14 cellular contexts compared by ENCODE assay signal in the genomic region with DNA sequence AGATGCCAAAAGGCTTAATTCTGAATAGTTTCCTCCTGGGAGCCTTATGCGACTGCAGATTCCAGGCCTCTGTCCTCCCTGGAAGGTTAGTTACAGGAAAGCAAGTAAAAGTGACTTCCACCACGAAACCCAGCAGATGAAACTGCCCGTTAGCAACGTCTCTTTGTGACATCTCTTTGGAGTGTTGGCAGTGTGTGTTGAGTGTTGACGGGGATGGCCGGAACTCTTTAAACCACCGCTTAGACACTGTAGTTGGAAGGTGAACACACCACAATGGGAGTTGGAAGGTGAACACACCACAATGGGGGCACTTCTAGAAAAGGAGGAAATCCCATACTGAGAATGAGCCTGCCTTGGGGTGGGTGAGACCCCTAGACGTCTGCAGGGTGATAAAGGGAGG. TPM values are rescaled to one million over a fixed set of nuclear protein-coding genes. Genes with fewer than 3 reads are reported as not detected.
DNase-seq lines count a peak whose midpoint lies in the region; ATAC-seq, FAIRE-seq and TF ChIP-seq lines count a peak whose summit lies in the region.
"Had no signal": no experiment of that assay in that cellular context is flagged by ENCODE, and none has a peak within 500 bp of the region (broad histone marks: within the 10 kb centered on the region; RNA-seq: fewer than 3 reads in every experiment).

No MANE protein-coding gene starts in this region.

- peak overlapping the region; percentile 96 for H3K4me2 ChIP-seq in GM12878 (ENCODE audit: control insufficient read depth, insufficient read depth)
- H3K4me2 ChIP-seq: SK-N-SH had no signal

- peaks cover 55% of the 10 kb centered on the region for H3K79me2 ChIP-seq in GM12878 (ENCODE audit: control insufficient read depth, insufficient read depth, low read length)

- 40% methylated on average over 8 of the region's 8 CpGs for WGBS in GM12878 (ENCODE audit: insufficient coverage, insufficient replicate concordance, low lambda C conversion rate, missing lambda C conversion rate)

- POLR2A ChIA-PET in GM12878 (lab: Charles Lee): interaction anchor here (0.5 to 2.3 kb wide), 7 partner anchors 11 to 376 kb away, joined by 3 to 31 read pairs (median 3); no protein-coding TSS in a partner anchor

- RAD21 ChIA-PET in GM12878 (lab: Charles Lee; ENCODE audit: unreplicated experiment): interaction anchor here (1.1 to 2.2 kb wide), 5 partner anchors 10 to 317 kb away, joined by 3 to 30 read pairs (median 5); no protein-coding TSS in a partner anchor

- SMC1A ChIA-PET in GM12878 (lab: Charles Lee; ENCODE audit: uncharacterized antibody, unreplicated experiment): interaction anchor here (1.4 to 1.7 kb wide), 7 partner anchors 8 to 154 kb away, joined by 3 to 10 read pairs (median 5); no protein-coding TSS in a partner anchor

- peak overlapping the region; percentile 9; the same call in 1 of the 2 replicates for H2AFZ ChIP-seq in GM12878 (ENCODE audit: control insufficient read depth, low read depth, low read length)

- H4K20me1 ChIP-seq in GM12878 (ENCODE audit: control insufficient read depth, insufficient read depth): no peaks in the 10 kb centered on the region

- DNase-seq in NCI-H1930 (lab: John Stamatoyannopoulos, UW) (peak; percentile 21 to 22), GM12878 (ENCODE audit: low read depth, low spot score) (no peak), foreskin keratinocyte (no peak), GM10266 (ENCODE audit: extremely low spot score) (no peak)
- DNase-seq: amniotic stem cell, NCI-H2107, SK-N-SH had no signal

- H3K4me3 ChIP-seq in GM12875 (ENCODE audit: low read depth, low read length) (peak overlapping the region; percentile 81), GM12878 (peak overlapping the region; percentile 94), skin epidermis (peak overlapping the region; percentile 11 to 41 (median 32))

- in situ Hi-C loops in GM12878 (cut with MboI): no loop called here

- no peak for TF ChIP-seq EP300 in GM12878 (IDR thresholded peaks at IDR 0.05; ENCODE audit: borderline replicate concordance in 1 of 2, control insufficient read depth in 1 of 2, low read depth in 2 of 2, low read length in 2 of 2)

- H3K4me1 ChIP-seq in GM12878 (ENCODE audit: control insufficient read depth, insufficient read depth, low read length): peaks cover 8% of the 10 kb centered on the region
- H3K4me1 ChIP-seq in foreskin keratinocyte: no peaks in the 10 kb centered on the region

- CTCF ChIA-PET in GM12878 (lab: Yijun Ruan, JAX): interaction anchor here (1.7 kb wide), 1 partner anchor 9 kb away, joined by 23 read pairs; no protein-coding TSS in a partner anchor

- peak; percentile 37 for ATAC-seq in GM12878
- no peak for ATAC-seq in foreskin keratinocyte
- ATAC-seq in HG03342 (IDR thresholded peaks at IDR 0.05; ENCODE audit: unreplicated experiment): no peak
- no peak for ATAC-seq in GM19467 (IDR thresholded peaks at IDR 0.05; ENCODE audit: unreplicated experiment)

- H3K27ac ChIP-seq in GM12878 (ENCODE audit: control insufficient read depth, insufficient read depth) (peak overlapping the region; percentile 74), skin epidermis (peak overlapping the region in 15 of 21 experiments; percentile 20 to 93 (median 75)), foreskin keratinocyte (no peak overlapping the region)

- H3K36me3 ChIP-seq in GM12878 (ENCODE audit: control insufficient read depth in 2 of 2, insufficient read depth in 2 of 2, low read length in 1 of 2): no peaks in the 10 kb centered on the region

- no peaks in the 10 kb centered on the region for H3K9me3 ChIP-seq in GM12878 (replicated peaks; ENCODE audit: control insufficient read depth, insufficient read depth, low read length)
- H3K9me3 ChIP-seq: SK-N-SH had no signal

- no peak for TF ChIP-seq POLR2A in GM12878 (IDR thresholded peaks at IDR 0.05; ENCODE audit: low read depth, low read length)

- no TSS peak for BruUV-seq in GM12878 (replicated peaks; lab: Mats Ljungman, UMichigan)

- intact Hi-C loops in GM12878 (cut with micrococcal nuclease; ENCODE audit: unreplicated experiment): no loop called here

- FAIRE-seq in GM12878 (lab: Jason Lieb, UNC): no peak
- FAIRE-seq: G401.6 had no signal

- TF ChIP-seq RAD21 in GM12878 (IDR thresholded peaks at IDR 0.05; ENCODE audit: insufficient read depth, low read depth, low read length): no peak

- peak overlapping the region; percentile 92 for H3K9ac ChIP-seq in GM12878 (ENCODE audit: control insufficient read depth, insufficient read depth, low read length)
- H3K9ac ChIP-seq: SK-N-SH had no signal

- TF ChIP-seq CTCF in GM12875 (IDR thresholded peaks at IDR 0.05; ENCODE audit: borderline replicate concordance, insufficient read depth, low read depth, low read length) (no peak), GM12878 (IDR thresholded peaks at IDR 0.05 in 2 of 3, conservative IDR thresholded peaks at IDR 0.05 in 1 of 3; ENCODE audit: control insufficient read depth in 2 of 3, extremely low read depth in 1 of 3, insufficient read depth in 1 of 3, low read depth in 3 of 3, low read length in 3 of 3) (no peak), foreskin keratinocyte (conservative IDR thresholded peaks at IDR 0.05) (no peak), GM10266 (IDR thresholded peaks at IDR 0.05; ENCODE audit: control insufficient read depth, insufficient read depth, low read depth, missing control alignments) (no peak)

- no peaks in the 10 kb centered on the region for H3K27me3 ChIP-seq in GM12878 (replicated peaks in 1 of 2; ENCODE audit: control insufficient read depth in 2 of 2, insufficient read depth in 2 of 2, low read length in 1 of 2)
- peaks cover 88% of the 10 kb centered on the region for H3K27me3 ChIP-seq in foreskin keratinocyte

TF ChIP-seq in GM12878, 131 proteins besides CTCF, POLR2A, EP300 and RAD21 (continues in another document):
- TF ChIP-seq EED (IDR thresholded peaks at IDR 0.05; ENCODE audit: low read depth) (peak; percentile 34; the same call in 1 of the 2 replicates), IRF4 (IDR thresholded peaks at IDR 0.05; ENCODE audit: low read depth, low read length) (no peak), RUNX3 (IDR thresholded peaks at IDR 0.05; ENCODE audit: low read length) (peak; percentile 31; the same call in 1 of the 2 replicates), MXI1 (IDR thresholded peaks at IDR 0.05; ENCODE audit: low read depth, low read length) (0 out of 2 replicates have a peak, but pooled peaks have one; percentile 22)
- TF ChIP-seq, protein P1, sequence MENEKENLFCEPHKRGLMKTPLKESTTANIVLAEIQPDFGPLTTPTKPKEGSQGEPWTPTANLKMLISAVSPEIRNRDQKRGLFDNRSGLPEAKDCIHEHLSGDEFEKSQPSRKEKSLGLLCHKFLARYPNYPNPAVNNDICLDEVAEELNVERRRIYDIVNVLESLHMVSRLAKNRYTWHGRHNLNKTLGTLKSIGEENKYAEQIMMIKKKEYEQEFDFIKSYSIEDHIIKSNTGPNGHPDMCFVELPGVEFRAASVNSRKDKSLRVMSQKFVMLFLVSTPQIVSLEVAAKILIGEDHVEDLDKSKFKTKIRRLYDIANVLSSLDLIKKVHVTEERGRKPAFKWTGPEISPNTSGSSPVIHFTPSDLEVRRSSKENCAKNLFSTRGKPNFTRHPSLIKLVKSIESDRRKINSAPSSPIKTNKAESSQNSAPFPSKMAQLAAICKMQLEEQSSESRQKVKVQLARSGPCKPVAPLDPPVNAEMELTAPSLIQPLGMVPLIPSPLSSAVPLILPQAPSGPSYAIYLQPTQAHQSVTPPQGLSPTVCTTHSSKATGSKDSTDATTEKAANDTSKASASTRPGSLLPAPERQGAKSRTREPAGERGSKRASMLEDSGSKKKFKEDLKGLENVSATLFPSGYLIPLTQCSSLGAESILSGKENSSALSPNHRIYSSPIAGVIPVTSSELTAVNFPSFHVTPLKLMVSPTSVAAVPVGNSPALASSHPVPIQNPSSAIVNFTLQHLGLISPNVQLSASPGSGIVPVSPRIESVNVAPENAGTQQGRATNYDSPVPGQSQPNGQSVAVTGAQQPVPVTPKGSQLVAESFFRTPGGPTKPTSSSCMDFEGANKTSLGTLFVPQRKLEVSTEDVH (IDR thresholded peaks at IDR 0.05; ENCODE audit: low read depth, partially characterized antibody): no peak
- TF ChIP-seq, protein P2, sequence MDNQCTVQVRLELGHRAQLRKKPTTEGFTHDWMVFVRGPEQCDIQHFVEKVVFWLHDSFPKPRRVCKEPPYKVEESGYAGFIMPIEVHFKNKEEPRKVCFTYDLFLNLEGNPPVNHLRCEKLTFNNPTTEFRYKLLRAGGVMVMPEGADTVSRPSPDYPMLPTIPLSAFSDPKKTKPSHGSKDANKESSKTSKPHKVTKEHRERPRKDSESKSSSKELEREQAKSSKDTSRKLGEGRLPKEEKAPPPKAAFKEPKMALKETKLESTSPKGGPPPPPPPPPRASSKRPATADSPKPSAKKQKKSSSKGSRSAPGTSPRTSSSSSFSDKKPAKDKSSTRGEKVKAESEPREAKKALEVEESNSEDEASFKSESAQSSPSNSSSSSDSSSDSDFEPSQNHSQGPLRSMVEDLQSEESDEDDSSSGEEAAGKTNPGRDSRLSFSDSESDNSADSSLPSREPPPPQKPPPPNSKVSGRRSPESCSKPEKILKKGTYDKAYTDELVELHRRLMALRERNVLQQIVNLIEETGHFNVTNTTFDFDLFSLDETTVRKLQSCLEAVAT (IDR thresholded peaks at IDR 0.05): peak; percentile 63; the same call in 1 of the 2 replicates

RNA-seq across cellular contexts. Expression of a gene that starts 0.9 kb away (rescaled TPM):
- total RNA-seq in GM12878 (2013; cell fraction: nucleolus; rRNA removed): 105 and 107 TPM in 2 replicates
- total RNA-seq in GM12878 (2014; rRNA removed) (18.0 and 18.4 TPM in 2 replicates), GM12878 (2014; rRNA removed; fragmentation: Illumina TruSeq; extraction: Trizol) (34.5 and 38.7 TPM in 2 replicates), GM12878 (2021) (36.6 and 38.4 TPM in 2 replicates), foreskin keratinocyte (not detected in 2 replicates)
- 60.0 TPM for polyA plus RNA-seq in GM12878 (2011; ENCODE audit: low read depth)
- polyA plus RNA-seq in GM12878 (2011; rRNA removed) (97.6 and 149 TPM in 2 replicates), GM12878 (2014; fragmentation: Illumina TruSeq; extraction: Trizol) (72.1 and 78.5 TPM in 2 replicates), GM12878 (2014; fragmentation: Nextera tagmentation; extraction: Ambion mirVana) (10 to 100 TPM; 17.1 to 34.2 TPM), GM12878 (2014; rRNA removed) (27.4 and 35.2 TPM in 2 replicates), GM12878 (2016; fragmentation: Nextera tagmentation; extraction: Ambion mirVana) (10 to 100 TPM; 42.7 to 46.3 TPM), foreskin keratinocyte (not detected in 2 replicates)
- 72.9 and 113 TPM in 2 replicates for polyA plus RNA-seq in GM12878 (2011; cell fraction: cytosol; rRNA removed)
- 45.5 and 54.5 TPM in 2 replicates for polyA plus RNA-seq in GM12878 (2011; cell fraction: nucleus; rRNA removed)
- polyA plus RNA-seq in GM12878 (2012): 57.2 and 78.2 TPM in 2 replicates
- 60.6 and 66.1 TPM in 2 replicates for polyA minus RNA-seq in GM12878 (2011; rRNA and poly(A)+ RNA removed)
- polyA minus RNA-seq in GM12878 (2011; cell fraction: cytosol; rRNA and poly(A)+ RNA removed): 18.0 and 20.8 TPM in 2 replicates
- 49.3 and 76.1 TPM in 2 replicates for polyA minus RNA-seq in GM12878 (2011; cell fraction: nucleus; rRNA and poly(A)+ RNA removed)
- total RNA-seq: fibroblast of lung, lung microvascular endothelial cell had no signal
- polyA plus RNA-seq: fibroblast of lung, SK-N-SH had no signal

Comparison
In these comparisons a context has a peak if more than half of its experiments do, and no peak if none do; other contexts are left out.
1. H3K4me3 ChIP-seq: peak in every context shown above with its lines; median percentile 94 in GM12878; 81 in GM12875; 32 in skin epidermis.
2. DNase-seq: peak in NCI-H1930 (2 of 2); none in GM12878 (single experiment), foreskin keratinocyte (0 of 2) and GM10266 (single experiment).
3. RNA of a gene that starts 0.9 kb away (total RNA-seq): 18.0 to 107 TPM in GM12878; not detected in foreskin keratinocyte; every median in the first group is over 10 times any median in the second.